ENCODE assay signal across 8 cellular contexts in the genomic region with DNA sequence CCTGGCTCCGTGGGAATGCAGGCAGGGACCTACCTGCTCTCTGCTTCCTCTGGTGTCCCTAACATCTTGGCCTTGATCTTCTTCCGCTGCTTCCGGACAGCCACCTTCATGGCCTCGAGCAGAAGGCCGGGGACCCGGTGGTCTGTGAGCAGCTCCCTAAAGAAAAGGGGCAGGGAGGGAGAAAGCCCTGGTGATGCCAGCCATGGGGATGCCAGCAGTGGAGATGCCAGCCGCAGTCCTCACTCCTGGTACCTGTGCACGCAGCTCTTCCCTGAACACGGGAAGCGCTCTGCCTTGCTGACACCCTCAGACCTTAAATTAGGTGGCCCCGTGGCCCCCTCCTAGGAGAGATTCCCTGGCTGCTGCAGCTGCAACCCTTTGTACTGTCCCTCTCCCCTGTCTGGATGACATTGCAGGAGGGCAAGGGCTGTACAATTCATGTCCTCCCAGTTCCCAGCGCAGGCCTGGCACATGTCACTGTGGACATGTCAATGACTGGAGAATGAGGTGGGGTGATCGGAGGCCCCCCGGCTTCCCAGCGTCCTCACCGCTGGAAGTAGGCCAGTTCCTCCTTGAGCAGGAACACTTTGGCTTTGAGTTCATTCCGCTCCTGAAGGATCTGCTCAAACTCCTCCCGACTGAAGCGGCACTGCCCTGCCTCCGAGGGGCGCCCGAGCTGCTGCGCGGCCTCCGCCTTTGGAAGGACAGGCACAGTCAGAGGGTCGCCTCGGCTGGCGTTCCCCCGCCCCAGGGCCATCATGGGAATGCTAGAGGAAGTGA. TPM values are rescaled to one million over a fixed set of nuclear protein-coding genes. Genes with fewer than 3 reads are reported as not detected.
DNase-seq lines count a peak whose midpoint lies in the region; ATAC-seq and TF ChIP-seq lines count a peak whose summit lies in the region.

No MANE protein-coding gene starts in this region.

- DNase-seq in T-helper 2 cell treated with Interferon-gamma antibody and Interleukin-4, amounts not matched to agents 5 μg/mL and 100 μg/mL, for 36 hours (ENCODE audit: low spot score): no peak
- no peak for DNase-seq in T-helper 2 cell
- no peak for DNase-seq in RWPE1 (ENCODE audit: low spot score)
- DNase-seq in esophagus muscularis mucosa (ENCODE audit: extremely low spot score): no peak
- no peak for DNase-seq in neural crest cell (ENCODE audit: low read depth, low spot score)
- no peak for DNase-seq in stimulated activated CD4-positive, alpha-beta T cell treated with anti-CD3 and anti-CD28 coated beads, Interleukin-2, amount 100 ng/mL, for 48 hours
- DNase-seq in kidney tubule cell (ENCODE audit: low spot score): no peak

- peak overlapping the region; percentile 100 for H3K27ac ChIP-seq in RWPE1
- H3K27ac ChIP-seq in esophagus muscularis mucosa (replicated peaks in 1 of 4): peak overlapping the region; percentile 91 to 100 (median 97)

- TF ChIP-seq CTCF in RWPE1 (conservative IDR thresholded peaks at IDR 0.05; ENCODE audit: low read depth) (no peak), esophagus muscularis mucosa (IDR thresholded peaks at IDR 0.05) (no peak), neural crest cell (conservative IDR thresholded peaks at IDR 0.05) (no peak)

- peak overlapping the region; percentile 63 for H3K4me3 Mint-ChIP-seq in T-helper 2 cell treated with Interferon-gamma antibody and Interleukin-4, amounts not matched to agents 5 μg/mL and 100 μg/mL, for 36 hours
- peak overlapping the region; percentile 56 for H3K4me3 Mint-ChIP-seq in neural crest cell

- no peaks in the 10 kb centered on the region for H3K27me3 Mint-ChIP-seq in T-helper 2 cell treated with Interferon-gamma antibody and Interleukin-4, amounts not matched to agents 5 μg/mL and 100 μg/mL, for 36 hours (ENCODE audit: low read depth)
- peaks cover 22% of the 10 kb centered on the region for H3K27me3 Mint-ChIP-seq in neural crest cell (ENCODE audit: low read depth)

- H3K4me1 ChIP-seq in esophagus muscularis mucosa: peaks cover 50 to 73% (median 73%) of the 10 kb centered on the region in 4 donors

- no peak overlapping the region for H3K27ac Mint-ChIP-seq in T-helper 2 cell treated with Interferon-gamma antibody and Interleukin-4, amounts not matched to agents 5 μg/mL and 100 μg/mL, for 36 hours
- no peak overlapping the region for H3K27ac Mint-ChIP-seq in neural crest cell (ENCODE audit: unreplicated experiment)

- no peaks in the 10 kb centered on the region for H3K9me3 Mint-ChIP-seq in T-helper 2 cell treated with Interferon-gamma antibody and Interleukin-4, amounts not matched to agents 5 μg/mL and 100 μg/mL, for 36 hours
- no peaks in the 10 kb centered on the region for H3K9me3 Mint-ChIP-seq in neural crest cell

- WGBS in esophagus muscularis mucosa: 27% methylated on average over 25 of the region's 29 CpGs

- CTCF ChIA-PET in RWPE1 (lab: Yijun Ruan, JAX): interaction anchor here (0.5 to 3.2 kb wide), 8 partner anchors 9 to 388 kb away, joined by 3 to 18 read pairs (median 3); a partner anchor contains a TSS

- TF ChIP-seq POLR2A in esophagus muscularis mucosa (IDR thresholded peaks at IDR 0.05; ENCODE audit: low read depth): no peak

- peak overlapping the region; percentile 72 to 88 (median 81) for H3K4me3 ChIP-seq in esophagus muscularis mucosa

- H3K27me3 ChIP-seq in esophagus muscularis mucosa: peaks cover 0 to 3% (median 0%) of the 10 kb centered on the region in 4 donors

- ATAC-seq in HG03565 (IDR thresholded peaks at IDR 0.05; ENCODE audit: unreplicated experiment): no peak

- H3K9me3 ChIP-seq in esophagus muscularis mucosa: no peaks in the 10 kb centered on the region

- H3K36me3 Mint-ChIP-seq in T-helper 2 cell treated with Interferon-gamma antibody and Interleukin-4, amounts not matched to agents 5 μg/mL and 100 μg/mL, for 36 hours (ENCODE audit: low read depth): peaks cover 23% of the 10 kb centered on the region
- H3K36me3 Mint-ChIP-seq in neural crest cell (ENCODE audit: low read depth): no peaks in the 10 kb centered on the region

- intact Hi-C loops in esophagus muscularis mucosa (cut with DNase I): loop anchor here (5.0 kb wide), 1 partner anchor 71 kb away; no protein-coding TSS in a partner anchor

- POLR2A ChIA-PET in RWPE1 (lab: Yijun Ruan, JAX; ENCODE audit: low non-redundant PET): interaction anchor here (0.5 kb wide), 2 partner anchors 10 to 26 kb away, joined by 3 to 4 read pairs; no protein-coding TSS in a partner anchor

- H3K36me3 ChIP-seq in esophagus muscularis mucosa: peaks cover 25 to 34% (median 29%) of the 10 kb centered on the region in 4 donors

- no peak for TF ChIP-seq EP300 in esophagus muscularis mucosa (IDR thresholded peaks at IDR 0.05)

- peaks cover 26% of the 10 kb centered on the region for H3K4me1 Mint-ChIP-seq in T-helper 2 cell treated with Interferon-gamma antibody and Interleukin-4, amounts not matched to agents 5 μg/mL and 100 μg/mL, for 36 hours (ENCODE audit: low read depth)
- H3K4me1 Mint-ChIP-seq in neural crest cell: peaks cover 27% of the 10 kb centered on the region

RNA-seq across cellular contexts. Expression of a gene that starts 1.7 kb away (rescaled TPM):
- total RNA-seq in esophagus muscularis mucosa (10 to 100 TPM; 15.8 to 41.5 (median 24.0) TPM), neural crest cell (1.2 and 1.8 TPM in 2 replicates)

RNA-seq across cellular contexts. Expression of a gene that starts 2.5 kb away (rescaled TPM):
- total RNA-seq in esophagus muscularis mucosa (10 to 100 TPM in 3 of 4 donors, 1 to 10 TPM in 1; 6.2 to 19.8 (median 12.8) TPM), neural crest cell (0.42 and 1.1 TPM in 2 replicates)

RNA-seq across cellular contexts. Expression of a gene that starts 19.4 kb away (rescaled TPM):
- 10 to 100 TPM in 3 of 4 donors, 1 to 10 TPM in 1; 7.1 to 20.0 (median 13.7) TPM for total RNA-seq in esophagus muscularis mucosa
- 13.9 and 15.5 TPM in 2 replicates for total RNA-seq in neural crest cell

RNA-seq across cellular contexts. Expression of a gene that starts 36.7 kb away (rescaled TPM):
- total RNA-seq in esophagus muscularis mucosa (100 to 1,000 TPM; 141 to 187 (median 163) TPM), neural crest cell (449 and 459 TPM in 2 replicates)
